ENCODE assay signal across 10 cellular contexts in the genomic region with DNA sequence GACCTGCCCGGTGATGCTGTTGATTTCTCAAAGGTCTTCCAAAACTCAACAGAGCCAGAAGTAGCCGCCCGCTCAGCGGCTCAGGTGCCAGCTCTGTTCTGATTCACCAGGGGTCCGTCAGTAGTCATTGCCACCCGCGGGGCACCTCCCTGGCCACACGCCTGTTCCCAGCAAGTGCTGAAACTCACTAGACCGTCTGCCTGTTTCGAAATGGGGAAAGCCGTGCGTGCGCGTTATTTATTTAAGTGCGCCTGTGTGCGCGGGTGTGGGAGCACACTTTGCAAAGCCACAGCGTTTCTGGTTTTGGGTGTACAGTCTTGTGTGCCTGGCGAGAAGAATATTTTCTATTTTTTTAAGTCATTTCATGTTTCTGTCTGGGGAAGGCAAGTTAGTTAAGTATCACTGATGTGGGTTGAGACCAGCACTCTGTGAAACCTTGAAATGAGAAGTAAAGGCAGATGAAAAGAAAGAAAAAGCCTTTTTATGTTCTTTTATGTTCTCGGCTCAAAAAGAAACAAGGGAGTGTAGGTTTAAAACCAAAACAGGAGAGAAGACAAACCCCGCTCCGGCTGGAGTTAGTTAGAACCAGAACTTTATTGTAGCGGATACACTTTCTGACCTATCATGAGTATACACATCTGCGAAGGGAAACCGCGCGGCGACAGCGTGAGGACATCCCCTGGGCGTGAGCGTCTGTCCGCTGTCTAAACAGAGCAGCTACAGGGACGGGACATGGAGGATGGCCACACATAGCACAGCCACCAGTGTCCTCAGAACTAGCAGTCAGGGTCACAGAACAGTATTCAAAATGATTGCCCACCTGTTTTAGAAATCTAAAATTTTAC.
DNase-seq lines count a peak whose midpoint lies in the region; ATAC-seq and TF ChIP-seq lines count a peak whose summit lies in the region.
"Had no signal": no experiment of that assay in that cellular context is flagged by ENCODE, and none has a peak within 500 bp of the region (broad histone marks: within the 10 kb centered on the region; RNA-seq: fewer than 3 reads in every experiment).

No MANE protein-coding gene starts in this region.

- ATAC-seq in central memory CD8-positive, alpha-beta T cell (replicated peaks; ENCODE audit: extremely low read depth, poor library complexity, severe bottlenecking) = peak; percentile 61
- ATAC-seq in GM18907 (IDR thresholded peaks at IDR 0.05; ENCODE audit: unreplicated experiment) = no peak

- peaks cover under 1% of the 10 kb centered on the region; the same call in 1 of the 2 replicates for H3K27me3 Mint-ChIP-seq in H9 (ENCODE audit: low read depth)
- H3K27me3 Mint-ChIP-seq in activated CD4-positive, alpha-beta memory T cell treated with anti-CD3 and anti-CD28 coated beads for 36 hours = no peaks in the 10 kb centered on the region
- no peaks in the 10 kb centered on the region for H3K27me3 Mint-ChIP-seq in central memory CD8-positive, alpha-beta T cell

- no peak overlapping the region for H4K5ac ChIP-seq in H9 (ENCODE audit: insufficient read length, low read depth, low read length)

- H3K4me1 Mint-ChIP-seq in H9 = no peaks in the 10 kb centered on the region; a peak in 1 of 4 replicates
- peaks cover 57% of the 10 kb centered on the region for H3K4me1 Mint-ChIP-seq in activated CD4-positive, alpha-beta memory T cell treated with anti-CD3 and anti-CD28 coated beads for 36 hours (ENCODE audit: low read depth)
- peaks cover 48% of the 10 kb centered on the region for H3K4me1 Mint-ChIP-seq in central memory CD8-positive, alpha-beta T cell

- CTCF ChIA-PET in activated CD4-positive, alpha-beta memory T cell treated with anti-CD3 and anti-CD28 coated beads for 36 hours (lab: Charles Lee) = interaction anchor here (1.0 to 2.7 kb wide), 5 partner anchors 8 to 101 kb away, joined by 3 to 8 read pairs (median 5); no protein-coding TSS in a partner anchor

- H2BK12ac ChIP-seq in H9 (ENCODE audit: insufficient read length, low read depth, low read length) = no peak overlapping the region

- H2BK20ac ChIP-seq in H9 (ENCODE audit: low read depth, low read length, poor library complexity, severe bottlenecking) = no peak overlapping the region

- H3T11ph ChIP-seq in H9 (ENCODE audit: low read length) = no peak overlapping the region

- no peak overlapping the region for H2BK120ac ChIP-seq in H9 (ENCODE audit: low read depth, low read length, poor library complexity, severe bottlenecking)

- DNase-seq in H9 (no peak), cardiac septum (ENCODE audit: low spot score) (no peak), NCI-H2029 (lab: John Stamatoyannopoulos, UW) (no peak), NOMO-1 treated with DMSO at 0.1 percent for 48 hours (lab: John Stamatoyannopoulos, UW; ENCODE audit: unreplicated experiment) (no peak)
- DNase-seq in activated CD4-positive, alpha-beta memory T cell treated with anti-CD3 and anti-CD28 coated beads for 36 hours = peak; percentile 90
- no peak for DNase-seq in central memory CD8-positive, alpha-beta T cell (ENCODE audit: low spot score in 2 of 2)
- peak; percentile 56 to 65 for DNase-seq in stimulated activated CD4-positive, alpha-beta T cell treated with anti-CD3 and anti-CD28 coated beads, Interleukin-2, amount 100 ng/mL, for 48 hours
- DNase-seq: NCI-H774 had no signal

- no peak overlapping the region for H3K4ac ChIP-seq in H9 (ENCODE audit: low read depth, low read length)

- no CpG with 5 or more reads among the region's 33 CpGs for WGBS in H9 (ENCODE audit: extremely low coverage, insufficient read length, low lambda C conversion rate)

- H3K27me3 ChIP-seq in H9 (ENCODE audit: insufficient read depth, low read length) = no peaks in the 10 kb centered on the region

- peaks cover 5% of the 10 kb centered on the region for H3K9me3 ChIP-seq in H9 (ENCODE audit: control insufficient read depth, low read depth, low read length)

- no peaks in the 10 kb centered on the region for H3K79me1 ChIP-seq in H9 (ENCODE audit: insufficient read depth, low read depth, low read length, poor library complexity, severe bottlenecking)

- no peak overlapping the region for H3K27ac ChIP-seq in H9 (ENCODE audit: insufficient read length, low read depth, low read length)
- H3K27ac ChIP-seq: KMS-11 had no signal

- H2BK15ac ChIP-seq in H9 (ENCODE audit: low read depth, low read length) = no peak overlapping the region

- H3K18ac ChIP-seq in H9 (ENCODE audit: insufficient read length, low read depth, low read length) = no peak overlapping the region

- no peak overlapping the region for H2AFZ ChIP-seq in H9 (ENCODE audit: low read length)

- peaks cover 46 to 75% (median 65%) of the 10 kb centered on the region in 3 experiments for H3K36me3 Mint-ChIP-seq in H9 (ENCODE audit: insufficient read depth in 1 of 3, low read depth in 3 of 3)
- peaks cover 79% of the 10 kb centered on the region for H3K36me3 Mint-ChIP-seq in activated CD4-positive, alpha-beta memory T cell treated with anti-CD3 and anti-CD28 coated beads for 36 hours
- peaks cover 79% of the 10 kb centered on the region for H3K36me3 Mint-ChIP-seq in central memory CD8-positive, alpha-beta T cell (ENCODE audit: insufficient read depth)

- no peaks in the 10 kb centered on the region for H3K4me1 ChIP-seq in H9 (ENCODE audit: insufficient read depth, low read length)

- H3K79me2 ChIP-seq in H9 (ENCODE audit: insufficient read depth, low read length) = no peaks in the 10 kb centered on the region

- no peak overlapping the region for H3K9ac ChIP-seq in H9 (ENCODE audit: extremely low read depth, insufficient read length, low read length)
- H3K9ac ChIP-seq: KMS-11 had no signal

- no peak overlapping the region for H3K4me3 Mint-ChIP-seq in H9
- H3K4me3 Mint-ChIP-seq in activated CD4-positive, alpha-beta memory T cell treated with anti-CD3 and anti-CD28 coated beads for 36 hours = peak overlapping the region; percentile 66
- peak overlapping the region; percentile 74 for H3K4me3 Mint-ChIP-seq in central memory CD8-positive, alpha-beta T cell

- peak overlapping the region in 2 of 3 experiments; percentile 31 to 80; a peak in 4 of 7 replicates for H3K27ac Mint-ChIP-seq in H9
- H3K27ac Mint-ChIP-seq in activated CD4-positive, alpha-beta memory T cell treated with anti-CD3 and anti-CD28 coated beads for 36 hours = peak overlapping the region; percentile 90
- H3K27ac Mint-ChIP-seq in central memory CD8-positive, alpha-beta T cell (ENCODE audit: low read depth) = peak overlapping the region; percentile 95

- no peak overlapping the region for H2AK5ac ChIP-seq in H9 (ENCODE audit: insufficient read length, low read length)

- H2BK5ac ChIP-seq in H9 (ENCODE audit: insufficient read length, low read length) = no peak overlapping the region

- POLR2A ChIA-PET in activated CD4-positive, alpha-beta memory T cell treated with anti-CD3 and anti-CD28 coated beads for 36 hours (lab: Charles Lee) = interaction anchor here (1.0 to 1.9 kb wide), 4 partner anchors 9 to 175 kb away, joined by 3 to 9 read pairs (median 4); no protein-coding TSS in a partner anchor

- no peak overlapping the region for H3K14ac ChIP-seq in H9 (ENCODE audit: insufficient read depth, low read length)

- H4K91ac ChIP-seq in H9 (ENCODE audit: insufficient read length, low read depth, low read length) = no peak overlapping the region

- H3K4me2 ChIP-seq in H9 (ENCODE audit: insufficient read depth, insufficient read length, low read length) = no peak overlapping the region
- H3K4me2 ChIP-seq: KMS-11 had no signal

- H3K9me3 Mint-ChIP-seq in H9 = peaks cover 1 to 2% of the 10 kb centered on the region in 2 experiments; a peak in 4 of 5 replicates
- peaks cover 2% of the 10 kb centered on the region for H3K9me3 Mint-ChIP-seq in activated CD4-positive, alpha-beta memory T cell treated with anti-CD3 and anti-CD28 coated beads for 36 hours
- no peaks in the 10 kb centered on the region for H3K9me3 Mint-ChIP-seq in central memory CD8-positive, alpha-beta T cell

- no peaks in the 10 kb centered on the region for H4K20me1 ChIP-seq in H9 (ENCODE audit: control insufficient read depth, insufficient read depth, insufficient read length)

- H3K23ac ChIP-seq in H9 (ENCODE audit: insufficient read length, low read depth, low read length) = no peak overlapping the region

- no peak for TF ChIP-seq CTCF in H9 (conservative IDR thresholded peaks at IDR 0.05)

- intact Hi-C loops in activated CD4-positive, alpha-beta memory T cell treated with anti-CD3 and anti-CD28 coated beads for 36 hours (cut with micrococcal nuclease) = loop anchor here (1.0 to 5.0 kb wide), 9 partner anchors 11 to 304 kb away; partner anchors contain the start of genes CLSTN1, TMEM201 and UBE4B
- intact Hi-C loops in cardiac septum (cut with DNase I) = no loop called here

- no peaks in the 10 kb centered on the region for H3K23me2 ChIP-seq in H9 (ENCODE audit: insufficient read length, low read depth, low read length, poor library complexity, severe bottlenecking)

- no peak overlapping the region for H4K8ac ChIP-seq in H9 (replicated peaks; ENCODE audit: insufficient read length, low read depth, low read length)

- H3K56ac ChIP-seq in H9 (ENCODE audit: insufficient read length, low read depth, low read length) = no peak overlapping the region

Comparison
In these comparisons a context has a peak if more than half of its experiments do, and no peak if none do; other contexts are left out.
1. DNase-seq: peak in activated CD4-positive, alpha-beta memory T cell treated with anti-CD3 and anti-CD28 coated beads for 36 hours (single experiment) and stimulated activated CD4-positive, alpha-beta T cell treated with anti-CD3 and anti-CD28 coated beads, Interleukin-2, amount 100 ng/mL, for 48 hours (2 of 2); none in H9 (single experiment), central memory CD8-positive, alpha-beta T cell (0 of 2), cardiac septum (single experiment), NCI-H2029 (single experiment) and NOMO-1 treated with DMSO at 0.1 percent for 48 hours (single experiment).
2. H3K4me3 Mint-ChIP-seq: peak in activated CD4-positive, alpha-beta memory T cell treated with anti-CD3 and anti-CD28 coated beads for 36 hours (single experiment) and central memory CD8-positive, alpha-beta T cell (single experiment); none in H9 (0 of 2).
3. Peak in every context shown above with its lines, with median percentiles within 50 percentile points of each other: H3K27ac Mint-ChIP-seq.